ENCODE assay signal across 5 cellular contexts in genomic region chr2:121639846-121640245, GRCh38. TPM values are rescaled to one million over a fixed set of nuclear protein-coding genes. Genes with fewer than 3 reads are reported as not detected.
A peak's percentile ranks its signal among the peaks of the same experiment; 100 is the strongest.
DNase-seq lines count a peak whose midpoint lies in the region; ATAC-seq, FAIRE-seq and TF ChIP-seq lines count a peak whose summit lies in the region.
"Not testable (repeated sequence)": the region's sequence is repeated elsewhere in the genome, so short reads cannot be mapped to it uniquely, and the experiment has no call there.

No MANE protein-coding gene starts in this region.

- H3K27ac ChIP-seq in HEK293 (ENCODE audit: extremely low read depth, low read depth, low read length); K562 (ENCODE audit: extremely low read depth, low read depth, low read length): not testable (repeated sequence)
- peak overlapping the region; percentile 95 to 100 (median 98) for H3K27ac ChIP-seq in gastrocnemius medialis

- BruUV-seq in K562 (replicated peaks; lab: Mats Ljungman, UMichigan) = not testable (repeated sequence)

- POLR2A ChIA-PET in HEK293 (lab: Yijun Ruan, JAX) (interaction anchor here (0.7 to 2.2 kb wide), 3 partner anchors 8 to 10 kb away, joined by 3 to 10 read pairs (median 4); partner anchors contain the start of gene CLASP1), K562 (lab: Yijun Ruan, JAX) (interaction anchor here (1.6 kb wide), 1 partner anchor 10 kb away, joined by 7 read pairs; the partner anchor contains the start of gene CLASP1)

- H3K4me3 Mint-ChIP-seq in T-helper 17 cell = not testable (repeated sequence)
- peak overlapping the region; percentile 31 for H3K4me3 Mint-ChIP-seq in endothelial cell (ENCODE audit: unreplicated experiment)

- in situ Hi-C loops in K562 (cut with MboI) = not testable (repeated sequence)
- in situ Hi-C loops in gastrocnemius medialis (cut with MboI; ENCODE audit: low sequenced_read_pairs in 4 of 4) = loop anchor here in 3 of 4 donors (10.0 to 25.0 kb wide), 4 partner anchors 45 to 115 kb away; partner anchors contain the start of genes NIFK (in 1 of the 3) and RNU4ATAC (in 1 of the 3)

- H3K27me3 ChIP-seq in K562 (ENCODE audit: control insufficient read depth in 2 of 2, insufficient read depth in 2 of 2, low read length in 2 of 2); gastrocnemius medialis: not testable (repeated sequence)

- not testable (repeated sequence) for FAIRE-seq in K562 (lab: Jason Lieb, UNC)

- peak overlapping the region; percentile 49 for H3K27ac Mint-ChIP-seq in T-helper 17 cell
- not testable (repeated sequence) for H3K27ac Mint-ChIP-seq in endothelial cell (ENCODE audit: unreplicated experiment)

- H3K4me2 ChIP-seq in K562 (ENCODE audit: insufficient read depth, low read length) = not testable (repeated sequence)

- H3K9me3 ChIP-seq in HEK293 (ENCODE audit: control insufficient read depth, insufficient read depth, low read depth, low read length); T-helper 17 cell (ENCODE audit: control insufficient read depth, low read length, poor library complexity, severe bottlenecking); K562 (replicated peaks; ENCODE audit: control insufficient read depth, insufficient read depth, low read depth, low read length); gastrocnemius medialis: not testable (repeated sequence)

- DNase-seq in T-helper 17 cell; K562 (ENCODE audit: extremely low read depth in 1 of 4, low spot score in 3 of 4); endothelial cell (ENCODE audit: low spot score); gastrocnemius medialis: not testable (repeated sequence)

- H3K4me3 ChIP-seq in HEK293 (ENCODE audit: low read depth, low read length); K562; gastrocnemius medialis: not testable (repeated sequence)

- H3K9me1 ChIP-seq in K562 (ENCODE audit: control insufficient read depth, insufficient read depth, low read length) = not testable (repeated sequence)

- TF ChIP-seq RAD21 in K562 (CRISPR knock-in tag; conservative IDR thresholded peaks at IDR 0.05 in 1 of 2, IDR thresholded peaks at IDR 0.05 in 1 of 2) = not testable (repeated sequence)

- not testable (repeated sequence) for TF ChIP-seq CTCF in HEK293 (tag by site-specific recombination; IDR thresholded peaks at IDR 0.05); K562 (IDR thresholded peaks at IDR 0.05 in 2 of 3, conservative IDR thresholded peaks at IDR 0.05 in 1 of 3; ENCODE audit: insufficient read depth in 2 of 3, low read depth in 1 of 3, low read length in 3 of 3); endothelial cell (IDR thresholded peaks at IDR 0.05; ENCODE audit: unreplicated experiment); gastrocnemius medialis (IDR thresholded peaks at IDR 0.05 in 4 of 5, conservative IDR thresholded peaks at IDR 0.05 in 1 of 5)

- H3K4me1 ChIP-seq in HEK293 (ENCODE audit: control insufficient read depth, insufficient read depth, low read length); K562 (replicated peaks in 1 of 2; ENCODE audit: control insufficient read depth in 2 of 2, insufficient read depth in 2 of 2, low read length in 2 of 2): not testable (repeated sequence)
- peaks cover 31 to 38% of the 10 kb centered on the region in 2 donors for H3K4me1 ChIP-seq in gastrocnemius medialis

- intact Hi-C loops in K562 (cut with micrococcal nuclease); gastrocnemius medialis (cut with DNase I; ENCODE audit: low total_unique reads): not testable (repeated sequence)

- H3K36me3 ChIP-seq in HEK293 (ENCODE audit: control insufficient read depth in 2 of 2, insufficient read depth in 1 of 2, low read length in 2 of 2); gastrocnemius medialis: not testable (repeated sequence)
- peaks cover 10% of the 10 kb centered on the region; the same call in 1 of the 3 replicates for H3K36me3 ChIP-seq in K562 (ENCODE audit: control insufficient read depth, insufficient read depth, low read length)

- not testable (repeated sequence) for H3K9ac ChIP-seq in K562 (ENCODE audit: insufficient read depth in 1 of 2, low read depth in 2 of 2, low read length in 2 of 2)

- not testable (repeated sequence) for TF ChIP-seq POLR2A in K562 (conservative IDR thresholded peaks at IDR 0.05); gastrocnemius medialis (IDR thresholded peaks at IDR 0.05)

- H3K4me1 Mint-ChIP-seq in T-helper 17 cell = peaks cover 16% of the 10 kb centered on the region
- H3K4me1 Mint-ChIP-seq in endothelial cell (ENCODE audit: unreplicated experiment) = not testable (repeated sequence)

- not testable (repeated sequence) for ATAC-seq in T-helper 17 cell, K562, gastrocnemius medialis

- peaks cover 82% of the 10 kb centered on the region for H3K79me2 ChIP-seq in K562 (ENCODE audit: control insufficient read depth, insufficient read depth, low read length)

- H4K20me1 ChIP-seq in K562 (replicated peaks; ENCODE audit: control insufficient read depth, insufficient read depth, low read length) = not testable (repeated sequence)

- H3K36me3 Mint-ChIP-seq in T-helper 17 cell (ENCODE audit: low read depth) = not testable (repeated sequence)
- peaks cover 16% of the 10 kb centered on the region for H3K36me3 Mint-ChIP-seq in endothelial cell (ENCODE audit: low read depth, unreplicated experiment)

- H3K9me3 Mint-ChIP-seq in endothelial cell (ENCODE audit: unreplicated experiment) = not testable (repeated sequence)

- not testable (repeated sequence) for TF ChIP-seq EP300 in K562 (IDR thresholded peaks at IDR 0.05; ENCODE audit: low read length)

- not testable (repeated sequence) for H2AFZ ChIP-seq in K562 (ENCODE audit: low read depth, low read length)

- CTCF ChIA-PET in HEK293 (lab: Yijun Ruan, JAX) = interaction anchor here (1.6 kb wide), 1 partner anchor 10 kb away, joined by 4 read pairs; no protein-coding TSS in a partner anchor
- CTCF ChIA-PET in K562 (lab: Yijun Ruan, JAX; ENCODE audit: low intra/inter-chr PET ratio) = not testable (repeated sequence)

- WGBS in K562 (ENCODE audit: insufficient coverage, low coverage, missing lambda C conversion rate) = 95% methylated on average over 4 of the region's 6 CpGs

- not testable (repeated sequence) for H3K27me3 Mint-ChIP-seq in T-helper 17 cell; endothelial cell (ENCODE audit: unreplicated experiment)

TF ChIP-seq in HEK293, 187 proteins besides CTCF, POLR2A, EP300 and RAD21:
- TF ChIP-seq ZNF146 (tag by site-specific recombination; IDR thresholded peaks at IDR 0.05) = peak; percentile 93
- TF ChIP-seq ZNF580 (tag by site-specific recombination; IDR thresholded peaks at IDR 0.05) = peak; percentile 88

TF ChIP-seq in K562, 482 proteins besides CTCF, POLR2A, EP300 and RAD21:
- peak; percentile 87 for TF ChIP-seq ZNF146 (CRISPR knock-in tag; IDR thresholded peaks at IDR 0.05; ENCODE audit: unreplicated experiment)
- peak; percentile 76 for TF ChIP-seq BCOR (IDR thresholded peaks at IDR 0.05)
- TF ChIP-seq KDM1A (IDR thresholded peaks at IDR 0.05) = peak; percentile 50 to 61
TF ChIP-seq in K562: peak in this region for 3; not testable (repeated sequence) for 479.

RNA-seq across cellular contexts. Expression of gene CLASP1, which starts 9.4 kb away (rescaled TPM):
- total RNA-seq in T-helper 17 cell (10 to 100 TPM; 63.4 to 69.5 TPM), K562 (2014; rRNA removed) (22.2 and 27.5 TPM in 2 replicates), K562 (2014; rRNA removed; fragmentation: Illumina TruSeq; extraction: Trizol) (25.7 and 28.2 TPM in 2 replicates), K562 (2015; rRNA removed; fragmentation: Illumina TruSeq; extraction: Trizol) (28.3 and 30.9 TPM in 2 replicates), K562 (2021) (38.3 and 40.3 TPM in 2 replicates), endothelial cell (ENCODE audit: unreplicated experiment) (95.1 TPM), gastrocnemius medialis (10 to 100 TPM; 50.1 to 73.9 (median 61.4) TPM)
- total RNA-seq in K562 (2011; cell fraction: chromatin; rRNA removed; ENCODE audit: low replicate concordance) = 121 and 224 TPM in 2 replicates
- total RNA-seq in K562 (2011; cell fraction: nucleolus; rRNA removed) = 53.2 and 69.0 TPM in 2 replicates
- 96.6 and 111 TPM in 2 replicates for total RNA-seq in K562 (2011; cell fraction: nucleoplasm; rRNA removed)
- polyA plus RNA-seq in K562 (2011; rRNA removed) (8.5 and 10.3 TPM in 2 replicates), K562 (2014; fragmentation: Illumina TruSeq; extraction: Trizol) (17.3 and 18.0 TPM in 2 replicates), K562 (2014; fragmentation: Nextera tagmentation; extraction: Ambion mirVana) (1 to 10 TPM; 1.7 to 7.2 TPM), K562 (2014; rRNA removed) (20.2 and 20.7 TPM in 2 replicates)
- 4.5 and 7.0 TPM in 2 replicates for polyA plus RNA-seq in K562 (2011; cell fraction: cytosol; rRNA removed)
- polyA plus RNA-seq in K562 (2011; cell fraction: nucleus; rRNA removed) = 39.0 and 41.2 TPM in 2 replicates
- 17.5 and 22.9 TPM in 2 replicates for polyA plus RNA-seq in K562 (2012)
- polyA minus RNA-seq in K562 (2011; rRNA and poly(A)+ RNA removed) = 56.1 and 59.2 TPM in 2 replicates
- 18.2 and 24.7 TPM in 2 replicates for polyA minus RNA-seq in K562 (2011; cell fraction: cytosol; rRNA and poly(A)+ RNA removed)
- 84.4 and 122 TPM in 2 replicates for polyA minus RNA-seq in K562 (2011; cell fraction: nucleus; rRNA and poly(A)+ RNA removed)
